In the genomic region with DNA sequence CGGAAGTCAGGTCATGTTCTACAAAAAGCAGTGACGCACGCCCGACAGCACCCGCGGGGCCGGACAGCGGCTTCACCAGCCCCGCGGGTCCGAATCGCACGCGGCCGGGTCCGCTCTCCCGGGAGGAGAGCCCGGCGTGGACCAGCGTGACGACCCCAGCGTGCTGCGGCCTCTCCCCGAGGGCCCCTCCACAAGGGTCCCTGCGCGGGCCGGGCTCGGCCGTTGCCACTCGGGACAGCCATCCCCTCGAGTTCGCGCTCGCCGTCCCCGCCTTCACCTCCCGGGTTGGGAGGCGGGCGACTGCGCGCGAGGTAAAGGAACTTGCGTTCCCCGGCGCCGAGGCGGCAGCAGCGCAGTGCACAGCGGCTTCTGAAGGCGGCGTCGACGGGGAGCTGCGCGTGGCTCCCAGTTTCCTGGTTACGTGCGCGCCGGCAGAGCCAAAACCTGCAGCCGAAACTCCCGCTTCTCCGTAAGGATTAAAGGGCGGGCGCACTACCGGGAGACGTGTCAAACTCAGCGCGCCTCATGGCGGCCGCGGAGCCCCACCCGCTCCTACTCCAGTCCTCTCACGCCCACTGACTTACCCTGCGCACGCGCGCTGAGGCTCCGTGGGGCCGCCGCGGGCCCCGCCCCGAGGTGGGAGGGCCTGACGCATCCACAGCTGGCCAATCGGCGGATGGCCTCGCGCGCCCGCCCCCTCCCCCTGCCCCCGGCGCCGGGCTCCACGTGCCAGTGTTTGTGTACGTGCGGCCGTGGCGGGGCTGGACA, we compare ENCODE assay signal across 1 cellular context.
TF ChIP-seq lines count a peak whose summit lies in the region.

No MANE protein-coding gene starts in this region.

TF ChIP-seq in HepG2, 621 proteins besides CTCF, POLR2A, EP300 and RAD21 (continued from another document and continues in another):
- TF ChIP-seq ZNF672 (CRISPR knock-in tag; IDR thresholded peaks at IDR 0.05): 0 out of 2 replicates have a peak, but pooled peaks have one; percentile 8
- TF ChIP-seq, protein P1, sequence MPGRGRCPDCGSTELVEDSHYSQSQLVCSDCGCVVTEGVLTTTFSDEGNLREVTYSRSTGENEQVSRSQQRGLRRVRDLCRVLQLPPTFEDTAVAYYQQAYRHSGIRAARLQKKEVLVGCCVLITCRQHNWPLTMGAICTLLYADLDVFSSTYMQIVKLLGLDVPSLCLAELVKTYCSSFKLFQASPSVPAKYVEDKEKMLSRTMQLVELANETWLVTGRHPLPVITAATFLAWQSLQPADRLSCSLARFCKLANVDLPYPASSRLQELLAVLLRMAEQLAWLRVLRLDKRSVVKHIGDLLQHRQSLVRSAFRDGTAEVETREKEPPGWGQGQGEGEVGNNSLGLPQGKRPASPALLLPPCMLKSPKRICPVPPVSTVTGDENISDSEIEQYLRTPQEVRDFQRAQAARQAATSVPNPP (CRISPR knock-in tag; IDR thresholded peaks at IDR 0.05): peak; percentile 96
- peak; percentile 56 for TF ChIP-seq PTBP1 (IDR thresholded peaks at IDR 0.05; ENCODE audit: low read depth, low read length, poor library complexity, severe bottlenecking)
- TF ChIP-seq FOXA1 (IDR thresholded peaks at IDR 0.05): no peak
- peak; percentile 55; the same call in 1 of the 2 replicates for TF ChIP-seq FOXA1 (CRISPR knock-in tag; IDR thresholded peaks at IDR 0.05)
- 0 out of 2 replicates have a peak, but pooled peaks have one; percentile 82 for TF ChIP-seq GFI1 (CRISPR knock-in tag; IDR thresholded peaks at IDR 0.05; ENCODE audit: borderline replicate concordance)
- TF ChIP-seq ZBTB3 (CRISPR knock-in tag; IDR thresholded peaks at IDR 0.05; ENCODE audit: borderline replicate concordance, low read depth): 0 out of 2 replicates have a peak, but pooled peaks have one; percentile 79
- TF ChIP-seq KLF13 (CRISPR knock-in tag; IDR thresholded peaks at IDR 0.05): no peak
- no peak for TF ChIP-seq KAT2B (IDR thresholded peaks at IDR 0.05; ENCODE audit: borderline replicate concordance, low read depth, low read length)
- peak; percentile 99 for TF ChIP-seq PRMT3 (CRISPR knock-in tag; IDR thresholded peaks at IDR 0.05; ENCODE audit: borderline replicate concordance, low read depth)
- TF ChIP-seq, protein P2, sequence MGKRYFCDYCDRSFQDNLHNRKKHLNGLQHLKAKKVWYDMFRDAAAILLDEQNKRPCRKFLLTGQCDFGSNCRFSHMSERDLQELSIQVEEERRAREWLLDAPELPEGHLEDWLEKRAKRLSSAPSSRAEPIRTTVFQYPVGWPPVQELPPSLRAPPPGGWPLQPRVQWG (CRISPR knock-in tag; IDR thresholded peaks at IDR 0.05; ENCODE audit: borderline replicate concordance, low read depth): no peak
- TF ChIP-seq, protein P3, sequence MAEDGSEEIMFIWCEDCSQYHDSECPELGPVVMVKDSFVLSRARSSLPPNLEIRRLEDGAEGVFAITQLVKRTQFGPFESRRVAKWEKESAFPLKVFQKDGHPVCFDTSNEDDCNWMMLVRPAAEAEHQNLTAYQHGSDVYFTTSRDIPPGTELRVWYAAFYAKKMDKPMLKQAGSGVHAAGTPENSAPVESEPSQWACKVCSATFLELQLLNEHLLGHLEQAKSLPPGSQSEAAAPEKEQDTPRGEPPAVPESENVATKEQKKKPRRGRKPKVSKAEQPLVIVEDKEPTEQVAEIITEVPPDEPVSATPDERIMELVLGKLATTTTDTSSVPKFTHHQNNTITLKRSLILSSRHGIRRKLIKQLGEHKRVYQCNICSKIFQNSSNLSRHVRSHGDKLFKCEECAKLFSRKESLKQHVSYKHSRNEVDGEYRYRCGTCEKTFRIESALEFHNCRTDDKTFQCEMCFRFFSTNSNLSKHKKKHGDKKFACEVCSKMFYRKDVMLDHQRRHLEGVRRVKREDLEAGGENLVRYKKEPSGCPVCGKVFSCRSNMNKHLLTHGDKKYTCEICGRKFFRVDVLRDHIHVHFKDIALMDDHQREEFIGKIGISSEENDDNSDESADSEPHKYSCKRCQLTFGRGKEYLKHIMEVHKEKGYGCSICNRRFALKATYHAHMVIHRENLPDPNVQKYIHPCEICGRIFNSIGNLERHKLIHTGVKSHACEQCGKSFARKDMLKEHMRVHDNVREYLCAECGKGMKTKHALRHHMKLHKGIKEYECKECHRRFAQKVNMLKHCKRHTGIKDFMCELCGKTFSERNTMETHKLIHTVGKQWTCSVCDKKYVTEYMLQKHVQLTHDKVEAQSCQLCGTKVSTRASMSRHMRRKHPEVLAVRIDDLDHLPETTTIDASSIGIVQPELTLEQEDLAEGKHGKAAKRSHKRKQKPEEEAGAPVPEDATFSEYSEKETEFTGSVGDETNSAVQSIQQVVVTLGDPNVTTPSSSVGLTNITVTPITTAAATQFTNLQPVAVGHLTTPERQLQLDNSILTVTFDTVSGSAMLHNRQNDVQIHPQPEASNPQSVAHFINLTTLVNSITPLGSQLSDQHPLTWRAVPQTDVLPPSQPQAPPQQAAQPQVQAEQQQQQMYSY (CRISPR knock-in tag; IDR thresholded peaks at IDR 0.05): peak; percentile 44
- TF ChIP-seq SNAPC2 (CRISPR knock-in tag; IDR thresholded peaks at IDR 0.05): peak; percentile 93
- TF ChIP-seq NR2F1 (CRISPR knock-in tag; IDR thresholded peaks at IDR 0.05): 0 out of 4 replicates have a peak, but pooled peaks of 1 of the 2 experiments have one; percentile 13
- peak; percentile 97 for TF ChIP-seq ZNF256 (CRISPR knock-in tag; conservative IDR thresholded peaks at IDR 0.05)
- TF ChIP-seq RELA (CRISPR knock-in tag; IDR thresholded peaks at IDR 0.05): no peak
- TF ChIP-seq ZNF224 (CRISPR knock-in tag; IDR thresholded peaks at IDR 0.05): peak; percentile 78
- peak; percentile 50; the same call in 1 of the 2 replicates for TF ChIP-seq MIER3 (CRISPR knock-in tag; IDR thresholded peaks at IDR 0.05; ENCODE audit: borderline replicate concordance)
- TF ChIP-seq ZNF510 (CRISPR knock-in tag; IDR thresholded peaks at IDR 0.05; ENCODE audit: low read depth): peak; percentile 93; the same call in 1 of the 2 replicates
- TF ChIP-seq ZNF121 (CRISPR knock-in tag; IDR thresholded peaks at IDR 0.05): peak; percentile 72
- TF ChIP-seq ZNF143 (CRISPR knock-in tag; IDR thresholded peaks at IDR 0.05): peak; percentile 79
- TF ChIP-seq, protein P4, sequence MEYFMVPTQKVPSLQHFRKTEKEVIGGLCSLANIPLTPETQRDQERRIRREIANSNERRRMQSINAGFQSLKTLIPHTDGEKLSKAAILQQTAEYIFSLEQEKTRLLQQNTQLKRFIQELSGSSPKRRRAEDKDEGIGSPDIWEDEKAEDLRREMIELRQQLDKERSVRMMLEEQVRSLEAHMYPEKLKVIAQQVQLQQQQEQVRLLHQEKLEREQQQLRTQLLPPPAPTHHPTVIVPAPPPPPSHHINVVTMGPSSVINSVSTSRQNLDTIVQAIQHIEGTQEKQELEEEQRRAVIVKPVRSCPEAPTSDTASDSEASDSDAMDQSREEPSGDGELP (IDR thresholded peaks at IDR 0.05; ENCODE audit: borderline replicate concordance, low read depth): no peak; the same call in 1 of the 2 replicates
- peak; percentile 96 for TF ChIP-seq NKX3-1 (CRISPR knock-in tag; IDR thresholded peaks at IDR 0.05)
- TF ChIP-seq ZNF34 (CRISPR knock-in tag; IDR thresholded peaks at IDR 0.05; ENCODE audit: borderline replicate concordance): no peak
- no peak for TF ChIP-seq NR1H2 (CRISPR knock-in tag; IDR thresholded peaks at IDR 0.05; ENCODE audit: borderline replicate concordance, low read depth)
- TF ChIP-seq, protein P5, sequence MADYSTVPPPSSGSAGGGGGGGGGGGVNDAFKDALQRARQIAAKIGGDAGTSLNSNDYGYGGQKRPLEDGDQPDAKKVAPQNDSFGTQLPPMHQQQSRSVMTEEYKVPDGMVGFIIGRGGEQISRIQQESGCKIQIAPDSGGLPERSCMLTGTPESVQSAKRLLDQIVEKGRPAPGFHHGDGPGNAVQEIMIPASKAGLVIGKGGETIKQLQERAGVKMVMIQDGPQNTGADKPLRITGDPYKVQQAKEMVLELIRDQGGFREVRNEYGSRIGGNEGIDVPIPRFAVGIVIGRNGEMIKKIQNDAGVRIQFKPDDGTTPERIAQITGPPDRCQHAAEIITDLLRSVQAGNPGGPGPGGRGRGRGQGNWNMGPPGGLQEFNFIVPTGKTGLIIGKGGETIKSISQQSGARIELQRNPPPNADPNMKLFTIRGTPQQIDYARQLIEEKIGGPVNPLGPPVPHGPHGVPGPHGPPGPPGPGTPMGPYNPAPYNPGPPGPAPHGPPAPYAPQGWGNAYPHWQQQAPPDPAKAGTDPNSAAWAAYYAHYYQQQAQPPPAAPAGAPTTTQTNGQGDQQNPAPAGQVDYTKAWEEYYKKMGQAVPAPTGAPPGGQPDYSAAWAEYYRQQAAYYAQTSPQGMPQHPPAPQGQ (CRISPR knock-in tag; IDR thresholded peaks at IDR 0.05; ENCODE audit: borderline replicate concordance): no peak
- TF ChIP-seq, protein P6, sequence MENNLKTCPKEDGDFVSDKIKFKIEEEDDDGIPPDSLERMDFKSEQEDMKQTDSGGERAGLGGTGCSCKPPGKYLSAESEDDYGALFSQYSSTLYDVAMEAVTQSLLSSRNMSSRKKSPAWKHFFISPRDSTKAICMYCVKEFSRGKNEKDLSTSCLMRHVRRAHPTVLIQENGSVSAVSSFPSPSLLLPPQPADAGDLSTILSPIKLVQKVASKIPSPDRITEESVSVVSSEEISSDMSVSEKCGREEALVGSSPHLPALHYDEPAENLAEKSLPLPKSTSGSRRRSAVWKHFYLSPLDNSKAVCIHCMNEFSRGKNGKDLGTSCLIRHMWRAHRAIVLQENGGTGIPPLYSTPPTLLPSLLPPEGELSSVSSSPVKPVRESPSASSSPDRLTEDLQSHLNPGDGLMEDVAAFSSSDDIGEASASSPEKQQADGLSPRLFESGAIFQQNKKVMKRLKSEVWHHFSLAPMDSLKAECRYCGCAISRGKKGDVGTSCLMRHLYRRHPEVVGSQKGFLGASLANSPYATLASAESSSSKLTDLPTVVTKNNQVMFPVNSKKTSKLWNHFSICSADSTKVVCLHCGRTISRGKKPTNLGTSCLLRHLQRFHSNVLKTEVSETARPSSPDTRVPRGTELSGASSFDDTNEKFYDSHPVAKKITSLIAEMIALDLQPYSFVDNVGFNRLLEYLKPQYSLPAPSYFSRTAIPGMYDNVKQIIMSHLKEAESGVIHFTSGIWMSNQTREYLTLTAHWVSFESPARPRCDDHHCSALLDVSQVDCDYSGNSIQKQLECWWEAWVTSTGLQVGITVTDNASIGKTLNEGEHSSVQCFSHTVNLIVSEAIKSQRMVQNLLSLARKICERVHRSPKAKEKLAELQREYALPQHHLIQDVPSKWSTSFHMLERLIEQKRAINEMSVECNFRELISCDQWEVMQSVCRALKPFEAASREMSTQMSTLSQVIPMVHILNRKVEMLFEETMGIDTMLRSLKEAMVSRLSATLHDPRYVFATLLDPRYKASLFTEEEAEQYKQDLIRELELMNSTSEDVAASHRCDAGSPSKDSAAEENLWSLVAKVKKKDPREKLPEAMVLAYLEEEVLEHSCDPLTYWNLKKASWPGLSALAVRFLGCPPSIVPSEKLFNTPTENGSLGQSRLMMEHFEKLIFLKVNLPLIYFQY (CRISPR knock-in tag; IDR thresholded peaks at IDR 0.05; ENCODE audit: borderline replicate concordance): peak; percentile 43; the same call in 1 of the 2 replicates
- TF ChIP-seq ZSCAN9 (CRISPR knock-in tag; IDR thresholded peaks at IDR 0.05; ENCODE audit: borderline replicate concordance): peak; percentile 93; the same call in 1 of the 2 replicates
- 0 out of 2 replicates have a peak, but pooled peaks have one; percentile 48 for TF ChIP-seq ZNF251 (CRISPR knock-in tag; IDR thresholded peaks at IDR 0.05)
- TF ChIP-seq SOX13 (IDR thresholded peaks at IDR 0.05): no peak
- peak in 1 of 2 experiments; percentile 25; a peak in 1 of 4 replicates for TF ChIP-seq SOX13 (CRISPR knock-in tag; conservative IDR thresholded peaks at IDR 0.05 in 1 of 2, IDR thresholded peaks at IDR 0.05 in 1 of 2)
- TF ChIP-seq AKAP8 (CRISPR knock-in tag; IDR thresholded peaks at IDR 0.05): 0 out of 2 replicates have a peak, but pooled peaks have one; percentile 60
- TF ChIP-seq ZNF7 (CRISPR knock-in tag; IDR thresholded peaks at IDR 0.05): peak; percentile 40; the same call in 1 of the 2 replicates
- TF ChIP-seq, protein P7, sequence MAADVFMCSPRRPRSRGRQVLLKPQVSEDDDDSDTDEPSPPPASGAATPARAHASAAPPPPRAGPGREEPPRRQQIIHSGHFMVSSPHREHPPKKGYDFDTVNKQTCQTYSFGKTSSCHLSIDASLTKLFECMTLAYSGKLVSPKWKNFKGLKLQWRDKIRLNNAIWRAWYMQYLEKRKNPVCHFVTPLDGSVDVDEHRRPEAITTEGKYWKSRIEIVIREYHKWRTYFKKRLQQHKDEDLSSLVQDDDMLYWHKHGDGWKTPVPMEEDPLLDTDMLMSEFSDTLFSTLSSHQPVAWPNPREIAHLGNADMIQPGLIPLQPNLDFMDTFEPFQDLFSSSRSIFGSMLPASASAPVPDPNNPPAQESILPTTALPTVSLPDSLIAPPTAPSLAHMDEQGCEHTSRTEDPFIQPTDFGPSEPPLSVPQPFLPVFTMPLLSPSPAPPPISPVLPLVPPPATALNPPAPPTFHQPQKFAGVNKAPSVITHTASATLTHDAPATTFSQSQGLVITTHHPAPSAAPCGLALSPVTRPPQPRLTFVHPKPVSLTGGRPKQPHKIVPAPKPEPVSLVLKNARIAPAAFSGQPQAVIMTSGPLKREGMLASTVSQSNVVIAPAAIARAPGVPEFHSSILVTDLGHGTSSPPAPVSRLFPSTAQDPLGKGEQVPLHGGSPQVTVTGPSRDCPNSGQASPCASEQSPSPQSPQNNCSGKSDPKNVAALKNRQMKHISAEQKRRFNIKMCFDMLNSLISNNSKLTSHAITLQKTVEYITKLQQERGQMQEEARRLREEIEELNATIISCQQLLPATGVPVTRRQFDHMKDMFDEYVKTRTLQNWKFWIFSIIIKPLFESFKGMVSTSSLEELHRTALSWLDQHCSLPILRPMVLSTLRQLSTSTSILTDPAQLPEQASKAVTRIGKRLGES (CRISPR knock-in tag; IDR thresholded peaks at IDR 0.05; ENCODE audit: borderline replicate concordance): no peak
- 0 out of 2 replicates have a peak, but pooled peaks have one; percentile 48 for TF ChIP-seq MEIS1 (CRISPR knock-in tag; IDR thresholded peaks at IDR 0.05; ENCODE audit: borderline replicate concordance)
